22 cellular contexts compared by ENCODE assay signal in genomic region chr5:2239237-2239910, GRCh38.
"Had no signal": no experiment of that assay in that cellular context is flagged by ENCODE, and none has a peak within 500 bp of the region (broad histone marks: within the 10 kb centered on the region; RNA-seq: fewer than 3 reads in every experiment).

No MANE protein-coding gene starts in this region.

- H3K36me3 ChIP-seq: ascending aorta, cardiac muscle cell, Peyer's patch had no signal

- H3K4me3 ChIP-seq: ascending aorta, cardiac muscle cell, Peyer's patch had no signal

- H3K9me3 ChIP-seq: Peyer's patch had no signal

- DNase-seq: activated CD4-positive, alpha-beta memory T cell treated with anti-CD3 and anti-CD28 coated beads, Interleukin-2, amount 10 ng/mL, durations not matched to agents 7 days and 5 days; activated CD4-positive, alpha-beta T cell treated with anti-CD3 and anti-CD28 coated beads for 36 hours; activated CD4-positive, alpha-beta T cell treated with anti-CD3 and anti-CD28 coated beads, Interleukin-2, amount 50 U/mL, for 1 hour; activated CD4-positive, CD25-positive, alpha-beta regulatory T cell; activated CD8-positive, alpha-beta memory T cell treated with anti-CD3 and anti-CD28 coated beads, Interleukin-2, amount 50 U/mL, for 48 hours; activated naive CD4-positive, alpha-beta T cell treated with anti-CD3 and anti-CD28 coated beads, Interleukin-2, amount 50 U/mL, for 16 hours; activated T-cell treated with anti-CD3 and anti-CD28 coated beads, Interleukin-2, amount 50 U/mL, for 1 hour; amniotic stem cell; Karpas-422; NCI-H1105 treated with DMSO at 0.1 percent for 48 hours; NCI-H1436 treated with DMSO at 0.1 percent for 48 hours; NCI-H2227 treated with DMSO at 0.1 percent for 48 hours; NCI-H446 treated with DMSO at 0.1 percent for 48 hours; NCI-H526 treated with DMSO at 0.1 percent for 48 hours; NCI-H82; NK-92 treated with Interleukin-12 subunit alpha and Interleukin-12 subunit beta, amount 100 ng/mL, for 24 hours; Peyer's patch; SHP77 treated with DMSO at 0.1 percent for 48 hours; T-helper 17 cell; T-helper 9 cell had no signal

- H3K27me3 ChIP-seq: ascending aorta, cardiac muscle cell, Peyer's patch had no signal

- H3K4me1 ChIP-seq: ascending aorta, Peyer's patch had no signal

- H3K27ac ChIP-seq: ascending aorta, cardiac muscle cell, Peyer's patch had no signal
